Comparison of ENCODE assay signal across 18 cellular contexts in the genomic region with DNA sequence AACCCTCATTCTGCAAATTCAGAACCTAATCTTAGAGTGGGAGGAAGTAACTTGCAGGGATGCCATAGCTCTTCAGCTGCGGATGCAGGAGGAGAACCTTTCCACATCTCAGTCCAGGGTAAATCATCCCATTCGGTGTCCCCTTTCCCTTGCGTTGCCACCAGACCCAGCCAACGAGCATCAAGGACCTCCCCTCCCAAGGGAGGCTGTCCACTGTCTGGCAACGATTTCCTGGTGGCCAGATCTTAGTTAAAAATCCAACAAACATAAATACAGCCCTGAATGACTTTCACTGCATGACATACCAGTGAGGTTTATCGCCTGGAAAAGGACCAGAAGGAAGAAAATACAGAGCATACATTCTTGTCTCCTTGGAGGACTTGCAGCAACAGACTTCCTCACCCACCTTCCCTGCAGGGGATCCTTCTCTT.
DNase-seq lines count a peak whose midpoint lies in the region; ATAC-seq and TF ChIP-seq lines count a peak whose summit lies in the region.
"Had no signal": no experiment of that assay in that cellular context is flagged by ENCODE, and none has a peak within 500 bp of the region (broad histone marks: within the 10 kb centered on the region; RNA-seq: fewer than 3 reads in every experiment).

No MANE protein-coding gene starts in this region.

- H3K27me3 ChIP-seq in adipocyte (replicated peaks; ENCODE audit: control insufficient read depth, insufficient read depth, low read length) (peaks cover 15% of the 10 kb centered on the region), gastrocnemius medialis (no peaks in the 10 kb centered on the region)

- H3K4me3 ChIP-seq in adipocyte (ENCODE audit: low read length) (no peak overlapping the region), gastrocnemius medialis (no peak overlapping the region)

- H3K4me1 ChIP-seq in adipocyte (ENCODE audit: control insufficient read depth, insufficient read depth, low read length) (peaks cover 17% of the 10 kb centered on the region), gastrocnemius medialis (peaks cover 44 to 59% of the 10 kb centered on the region in 2 donors)

- H3K36me3 ChIP-seq in adipocyte (ENCODE audit: control insufficient read depth, insufficient read depth, low read length, severe bottlenecking) (no peaks in the 10 kb centered on the region), gastrocnemius medialis (no peaks in the 10 kb centered on the region)

- in situ Hi-C loops in Caki2 (cut with HindIII; ENCODE audit: low pct_unique_long_range_greater_than_20kb, low sequenced_read_pairs): no loop called here
- in situ Hi-C loops in gastrocnemius medialis (cut with MboI; ENCODE audit: low sequenced_read_pairs in 4 of 4): no loop called here

- no peaks in the 10 kb centered on the region for H3K27me3 Mint-ChIP-seq in activated CD4-positive, alpha-beta memory T cell treated with anti-CD3 and anti-CD28 coated beads, Interleukin-2, amount 10 ng/mL, durations not matched to agents 7 days and 5 days
- H3K27me3 Mint-ChIP-seq: B cell had no signal

- no peaks in the 10 kb centered on the region for H3K4me1 Mint-ChIP-seq in activated CD4-positive, alpha-beta memory T cell treated with anti-CD3 and anti-CD28 coated beads, Interleukin-2, amount 10 ng/mL, durations not matched to agents 7 days and 5 days
- H3K4me1 Mint-ChIP-seq: B cell had no signal

- no peak for TF ChIP-seq CTCF in gastrocnemius medialis (IDR thresholded peaks at IDR 0.05 in 4 of 5, conservative IDR thresholded peaks at IDR 0.05 in 1 of 5)

- H3K27ac ChIP-seq in gastrocnemius medialis: peak overlapping the region in 3 of 4 donors; percentile 29 to 57 (median 32)

- intact Hi-C loops in gastrocnemius medialis (cut with DNase I; ENCODE audit: low total_unique reads): loop anchor here (2.0 to 5.0 kb wide), 2 partner anchors 38 to 93 kb away; no protein-coding TSS in a partner anchor

- no peak overlapping the region for H3K27ac Mint-ChIP-seq in activated CD4-positive, alpha-beta memory T cell treated with anti-CD3 and anti-CD28 coated beads, Interleukin-2, amount 10 ng/mL, durations not matched to agents 7 days and 5 days
- H3K27ac Mint-ChIP-seq: activated naive CD4-positive, alpha-beta T cell treated with anti-CD3 and anti-CD28 coated beads for 36 hours; B cell; T-helper 1 cell treated with Interleukin-12 subunit alpha and Interleukin-12 subunit beta and Interleukin-4 antibody, amounts not matched to agents 30 μg/mL and 1 μg/mL, for 36 hours had no signal

- no peak overlapping the region for H3K9ac ChIP-seq in adipocyte (ENCODE audit: low read length)

- DNase-seq in Caki2 (ENCODE audit: low read depth) (peak; percentile 61), adipocyte (ENCODE audit: low read depth) (peak; percentile 28), hepatic stellate cell (ENCODE audit: low spot score) (peak; percentile 67), gastrocnemius medialis (no peak), islet precursor cell (no peak)
- DNase-seq in activated CD4-positive, alpha-beta memory T cell treated with anti-CD3 and anti-CD28 coated beads, Interleukin-2, amount 10 ng/mL, durations not matched to agents 7 days and 5 days: no peak
- DNase-seq: activated CD4-positive, CD25-positive, alpha-beta regulatory T cell treated with anti-CD3 and anti-CD28 coated beads, Interleukin-2, amount 50 U/mL, for 72 hours; activated CD8-positive, alpha-beta memory T cell treated with anti-CD3 and anti-CD28 coated beads, Interleukin-2, amount 50 U/mL, for 4 hours; activated naive CD4-positive, alpha-beta T cell treated with anti-CD3 and anti-CD28 coated beads for 36 hours; DMS 273 treated with DMSO at 0.1 percent for 48 hours; effector CD8-positive, alpha-beta T cell; foreskin melanocyte; NCI-H1092 treated with DMSO at 0.1 percent for 48 hours; stimulated activated naive CD4-positive, alpha-beta T cell treated with Interleukin-2 at 50 U/mL for 16 hours had no signal

- no peak overlapping the region for H3K4me3 Mint-ChIP-seq in activated CD4-positive, alpha-beta memory T cell treated with anti-CD3 and anti-CD28 coated beads, Interleukin-2, amount 10 ng/mL, durations not matched to agents 7 days and 5 days
- H3K4me3 Mint-ChIP-seq: activated naive CD4-positive, alpha-beta T cell treated with anti-CD3 and anti-CD28 coated beads for 36 hours; B cell; T-helper 1 cell treated with Interleukin-12 subunit alpha and Interleukin-12 subunit beta and Interleukin-4 antibody, amounts not matched to agents 30 μg/mL and 1 μg/mL, for 36 hours had no signal

- ATAC-seq in gastrocnemius medialis (no peak), GM18517 (IDR thresholded peaks at IDR 0.05; ENCODE audit: unreplicated experiment) (no peak), HG03097 (IDR thresholded peaks at IDR 0.05; ENCODE audit: low FRiP score, unreplicated experiment) (no peak)

- H3K36me3 Mint-ChIP-seq in activated CD4-positive, alpha-beta memory T cell treated with anti-CD3 and anti-CD28 coated beads, Interleukin-2, amount 10 ng/mL, durations not matched to agents 7 days and 5 days (ENCODE audit: low read depth): no peaks in the 10 kb centered on the region

- H3K9me3 ChIP-seq in adipocyte (ENCODE audit: control insufficient read depth, low read length) (no peaks in the 10 kb centered on the region), gastrocnemius medialis (no peaks in the 10 kb centered on the region)

- CTCF ChIA-PET in activated CD4-positive, alpha-beta memory T cell treated with anti-CD3 and anti-CD28 coated beads, Interleukin-2, amount 10 ng/mL, durations not matched to agents 7 days and 5 days (lab: Charles Lee): no interaction called here

- no peak for TF ChIP-seq POLR2A in gastrocnemius medialis (IDR thresholded peaks at IDR 0.05)

- H3K9me3 Mint-ChIP-seq in activated CD4-positive, alpha-beta memory T cell treated with anti-CD3 and anti-CD28 coated beads, Interleukin-2, amount 10 ng/mL, durations not matched to agents 7 days and 5 days: no peaks in the 10 kb centered on the region
- H3K9me3 Mint-ChIP-seq: activated naive CD4-positive, alpha-beta T cell treated with anti-CD3 and anti-CD28 coated beads for 36 hours; T-helper 1 cell treated with Interleukin-12 subunit alpha and Interleukin-12 subunit beta and Interleukin-4 antibody, amounts not matched to agents 30 μg/mL and 1 μg/mL, for 36 hours had no signal

- POLR2A ChIA-PET in activated CD4-positive, alpha-beta memory T cell treated with anti-CD3 and anti-CD28 coated beads, Interleukin-2, amount 10 ng/mL, durations not matched to agents 7 days and 5 days (lab: Charles Lee): no interaction called here

Comparison
In these comparisons a context has a peak if more than half of its experiments do, and no peak if none do; other contexts are left out.
1. DNase-seq: peak in Caki2 (single experiment), adipocyte (single experiment) and hepatic stellate cell (single experiment); none in gastrocnemius medialis (0 of 2), islet precursor cell (single experiment) and activated CD4-positive, alpha-beta memory T cell treated with anti-CD3 and anti-CD28 coated beads, Interleukin-2, amount 10 ng/mL, durations not matched to agents 7 days and 5 days (single experiment).